Comparison of ENCODE assay signal across 18 cellular contexts in genomic region chrX:20974326-20974725, GRCh38.
DNase-seq lines count a peak whose midpoint lies in the region; ATAC-seq and TF ChIP-seq lines count a peak whose summit lies in the region.
"Had no signal": no experiment of that assay in that cellular context is flagged by ENCODE, and none has a peak within 500 bp of the region (broad histone marks: within the 10 kb centered on the region; RNA-seq: fewer than 3 reads in every experiment).

No MANE protein-coding gene starts in this region.

- no peak for TF ChIP-seq CTCF in PC-3 (conservative IDR thresholded peaks at IDR 0.05; ENCODE audit: low read depth, low read length)
- no peak for TF ChIP-seq CTCF in epithelial cell of esophagus (IDR thresholded peaks at IDR 0.05; ENCODE audit: insufficient read depth, low read depth, low read length, missing control alignments)

- H4K20me1 ChIP-seq in PC-3 (ENCODE audit: low read length), result no peaks in the 10 kb centered on the region

- no peaks in the 10 kb centered on the region for H3K9me3 ChIP-seq in PC-3 (ENCODE audit: low read length)
- H3K9me3 ChIP-seq: left ventricle myocardium inferior, mucosa of descending colon, psoas muscle, spleen, upper lobe of left lung had no signal

- H3K9me2 ChIP-seq in PC-3 (replicated peaks; ENCODE audit: low read length), result no peaks in the 10 kb centered on the region

- H2AFZ ChIP-seq in PC-3 (ENCODE audit: low read length), result no peak overlapping the region

- no peaks in the 10 kb centered on the region for H3K79me2 ChIP-seq in PC-3 (ENCODE audit: low read length)

- no peaks in the 10 kb centered on the region for H3K27me3 ChIP-seq in PC-3 (ENCODE audit: low read length)
- H3K27me3 ChIP-seq: spleen, upper lobe of left lung had no signal

- 0 out of 2 replicates have a peak overlapping the region, but pooled peaks have one; percentile 10 for H3K4me2 ChIP-seq in PC-3 (ENCODE audit: low read length)

- no TSS peak for BruUV-seq in PC-3 (replicated peaks; lab: Mats Ljungman, UMichigan)

- H3K9ac ChIP-seq in PC-3 (ENCODE audit: low read length), result no peak overlapping the region

- H3F3A ChIP-seq in PC-3 (ENCODE audit: low read length, unreplicated experiment), result no peaks in the 10 kb centered on the region

- H3K4me3 ChIP-seq in PC-3 (ENCODE audit: low read length) (no peak overlapping the region), epithelial cell of esophagus (ENCODE audit: low read length) (no peak overlapping the region)
- H3K4me3 ChIP-seq: left ventricle myocardium inferior, mucosa of descending colon, psoas muscle, spleen, upper lobe of left lung had no signal

- peak overlapping the region; percentile 23; the same call in 1 of the 2 replicates for H3K27ac ChIP-seq in PC-3 (ENCODE audit: low read length)
- H3K27ac ChIP-seq: left ventricle myocardium inferior, psoas muscle, spleen, upper lobe of left lung had no signal

- peak; percentile 14 for DNase-seq in HS-5 (ENCODE audit: low read depth)
- peak; percentile 40 for DNase-seq in PC-3
- DNase-seq in epithelial cell of esophagus (ENCODE audit: low read depth), result peak; percentile 55
- peak; percentile 13 for DNase-seq in renal cortical epithelial cell (ENCODE audit: low read depth)
- DNase-seq in DMS114 treated with DMSO at 0.1 percent for 48 hours (lab: John Stamatoyannopoulos, UW; ENCODE audit: unreplicated experiment), result no peak
- no peak for DNase-seq in NCI-H69 (lab: John Stamatoyannopoulos, UW)
- DNase-seq in NCI-H1930 (lab: John Stamatoyannopoulos, UW), result no peak
- no peak for DNase-seq in anterior cingulate cortex (lab: John Stamatoyannopoulos, UW)
- DNase-seq: activated CD4-positive, alpha-beta T cell treated with anti-CD3 and anti-CD28 coated beads for 36 hours; activated naive CD8-positive, alpha-beta T cell treated with anti-CD3 and anti-CD28 coated beads for 36 hours; glutamatergic neuron; KG1; left ventricle myocardium inferior; mucosa of descending colon; psoas muscle; spleen; stimulated activated CD4-positive, alpha-beta T cell treated with anti-CD3 and anti-CD28 coated beads, Interleukin-4, amount 100 ng/mL, for 4 hours; upper lobe of left lung had no signal

- intact Hi-C loops in PC-3 (cut with micrococcal nuclease), result no loop called here

- no peaks in the 10 kb centered on the region for H3K36me3 ChIP-seq in PC-3 (ENCODE audit: low read depth, low read length)
- H3K36me3 ChIP-seq: left ventricle myocardium inferior, spleen, upper lobe of left lung had no signal

- ATAC-seq in PC-3, result no peak
- ATAC-seq: activated CD4-positive, alpha-beta T cell treated with anti-CD3 and anti-CD28 coated beads for 36 hours; mucosa of descending colon had no signal

- POLR2A ChIA-PET in PC-3 (lab: Charles Lee; ENCODE audit: unreplicated experiment), result no interaction called here

- peaks cover 14% of the 10 kb centered on the region for H3K4me1 ChIP-seq in PC-3 (ENCODE audit: insufficient read depth, low read length)
- H3K4me1 ChIP-seq: left ventricle myocardium inferior, psoas muscle, spleen, upper lobe of left lung had no signal

- CTCF ChIA-PET in PC-3 (lab: Charles Lee), result no interaction called here

Comparison
In these comparisons a context has a peak if more than half of its experiments do, and no peak if none do; other contexts are left out.
1. DNase-seq: peak in HS-5 (single experiment), PC-3 (single experiment), epithelial cell of esophagus (single experiment) and renal cortical epithelial cell (single experiment); none in DMS114 treated with DMSO at 0.1 percent for 48 hours (single experiment), NCI-H69 (single experiment), NCI-H1930 (0 of 2) and anterior cingulate cortex (0 of 58).